ENCODE assay signal across 18 cellular contexts in the genomic region with DNA sequence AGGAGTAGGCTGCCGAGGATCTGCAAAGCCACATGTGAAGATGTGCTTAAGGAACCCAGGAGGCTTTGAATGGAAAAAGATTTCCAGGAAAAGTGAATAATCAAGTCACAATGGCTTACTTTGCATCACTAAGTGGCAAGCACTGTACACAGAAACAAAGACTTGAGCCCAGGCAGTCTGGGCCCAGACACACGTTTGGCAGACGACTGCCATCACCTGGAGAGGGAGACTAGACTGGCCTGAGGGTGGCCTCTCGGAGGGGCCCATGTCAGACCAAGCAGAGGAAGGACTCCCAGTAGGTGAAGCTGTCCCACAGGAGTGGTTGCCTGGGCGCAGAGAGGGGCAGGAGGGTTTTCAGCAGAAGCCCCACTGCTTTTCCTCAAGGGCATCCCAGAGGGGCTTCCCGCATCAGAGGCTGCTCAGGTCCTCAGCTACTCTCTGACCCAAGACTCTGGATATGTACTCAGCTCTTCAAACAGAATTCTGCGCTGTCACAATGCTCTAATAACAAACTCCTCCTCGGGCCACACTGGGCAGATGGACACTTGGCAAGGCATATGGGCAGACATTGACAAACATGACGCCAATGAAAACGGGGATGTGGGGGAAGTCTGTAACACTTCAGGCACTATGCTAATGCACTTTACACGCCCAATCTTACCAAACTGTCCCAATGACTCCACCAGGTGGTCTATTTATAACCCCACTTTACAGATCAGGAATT. TPM values are rescaled to one million over a fixed set of nuclear protein-coding genes. Genes with fewer than 3 reads are reported as not detected.
DNase-seq lines count a peak whose midpoint lies in the region; ATAC-seq and TF ChIP-seq lines count a peak whose summit lies in the region.
"Had no signal": no experiment of that assay in that cellular context is flagged by ENCODE, and none has a peak within 500 bp of the region (broad histone marks: within the 10 kb centered on the region; RNA-seq: fewer than 3 reads in every experiment).

No MANE protein-coding gene starts in this region.

- no peak overlapping the region for H3K27ac Mint-ChIP-seq in endodermal cell
- H3K27ac Mint-ChIP-seq: CD4-positive, CD25-positive, alpha-beta regulatory T cell had no signal

- 88 to 97% methylated on average over 8 to 11 of the region's 11 CpGs for WGBS in endodermal cell (ENCODE audit: insufficient coverage in 1 of 2, insufficient read length in 1 of 2), 2 experiments

- H3K9ac ChIP-seq in BLaER1 treated with 17β-estradiol and CSF1 and Interleukin-3, amounts not matched to agents 10 nM and 100 nM: peak overlapping the region; percentile 45 to 97 (median 88); a peak in 19 of 22 replicates
- H3K9ac ChIP-seq in endodermal cell (ENCODE audit: extremely low read depth, low read length, poor library complexity, severe bottlenecking): no peak overlapping the region
- no peak overlapping the region for H3K9ac ChIP-seq in skeletal muscle tissue (ENCODE audit: low read depth in 1 of 3, low read length in 3 of 3)

- no peak overlapping the region for H3K4me3 ChIP-seq in BLaER1 treated with 17β-estradiol and CSF1 and Interleukin-3, amounts not matched to agents 10 nM and 100 nM
- H3K4me3 ChIP-seq in endodermal cell (ENCODE audit: low read length) (no peak overlapping the region), skeletal muscle tissue (ENCODE audit: low read length in 3 of 3) (no peak overlapping the region)
- H3K4me3 ChIP-seq: MG63 had no signal

- H3K4me2 ChIP-seq in BLaER1 treated with 17β-estradiol and CSF1 and Interleukin-3, amounts not matched to agents 10 nM and 100 nM: peak overlapping the region in 10 of 11 experiments; percentile 28 to 88 (median 74); a peak in 18 of 22 replicates

- in situ Hi-C loops in G401 (cut with HindIII; ENCODE audit: low sequenced_read_pairs): no loop called here

- H3K36me3 Mint-ChIP-seq in endodermal cell (ENCODE audit: low read depth): peaks cover 58% of the 10 kb centered on the region

- peak overlapping the region; percentile 37 to 100 (median 99); a peak in 21 of 22 replicates for H3K27ac ChIP-seq in BLaER1 treated with 17β-estradiol and CSF1 and Interleukin-3, amounts not matched to agents 10 nM and 100 nM
- H3K27ac ChIP-seq in endodermal cell (ENCODE audit: low read depth, low read length) (peak overlapping the region; percentile 44), skeletal muscle tissue (ENCODE audit: low read depth, low read length) (peak overlapping the region; percentile 1)

- ATAC-seq in GM19351 (IDR thresholded peaks at IDR 0.05; ENCODE audit: unreplicated experiment): no peak
- ATAC-seq in GM18502 (IDR thresholded peaks at IDR 0.05; ENCODE audit: poor library complexity, unreplicated experiment): no peak
- ATAC-seq: Panc1 had no signal

- H4K20me1 ChIP-seq in BLaER1 treated with 17β-estradiol and CSF1 and Interleukin-3, amounts not matched to agents 10 nM and 100 nM: no peaks in the 10 kb centered on the region

- H3K4me3 Mint-ChIP-seq in endodermal cell: no peak overlapping the region
- H3K4me3 Mint-ChIP-seq: CD4-positive, CD25-positive, alpha-beta regulatory T cell; H9 had no signal

- no peak for TF ChIP-seq CTCF in endodermal cell (conservative IDR thresholded peaks at IDR 0.05)

- H3K4me1 Mint-ChIP-seq in endodermal cell: peaks cover 14% of the 10 kb centered on the region

- H3K36me3 ChIP-seq in BLaER1 treated with 17β-estradiol and CSF1 and Interleukin-3, amounts not matched to agents 10 nM and 100 nM: peaks cover 47 to 96% (median 93%) of the 10 kb centered on the region in 11 experiments
- peaks cover 45% of the 10 kb centered on the region for H3K36me3 ChIP-seq in endodermal cell (ENCODE audit: control insufficient read depth, insufficient read depth, low read length)
- H3K36me3 ChIP-seq in skeletal muscle tissue (ENCODE audit: control insufficient read depth in 3 of 3, insufficient read depth in 3 of 3, low read length in 3 of 3): peaks cover 34 to 70% (median 51%) of the 10 kb centered on the region in 3 donors

- H3K27me3 Mint-ChIP-seq in endodermal cell (ENCODE audit: insufficient read depth): no peaks in the 10 kb centered on the region
- H3K27me3 Mint-ChIP-seq: CD4-positive, CD25-positive, alpha-beta regulatory T cell had no signal

- H3K9me3 ChIP-seq in BLaER1 treated with 17β-estradiol and CSF1 and Interleukin-3, amounts not matched to agents 10 nM and 100 nM (replicated peaks in 1 of 11): peaks cover 0 to 6% (median 0%) of the 10 kb centered on the region in 11 experiments; a peak in 1 of 22 replicates
- H3K9me3 ChIP-seq in endodermal cell (ENCODE audit: control insufficient read depth, low read length): no peaks in the 10 kb centered on the region
- H3K9me3 ChIP-seq in skeletal muscle tissue (ENCODE audit: control insufficient read depth in 3 of 3, low read length in 3 of 3): no peaks in the 10 kb centered on the region
- H3K9me3 ChIP-seq: MG63 had no signal

- no peaks in the 10 kb centered on the region for H3K27me3 ChIP-seq in BLaER1 treated with 17β-estradiol and CSF1 and Interleukin-3, amounts not matched to agents 10 nM and 100 nM
- H3K27me3 ChIP-seq in endodermal cell (ENCODE audit: control insufficient read depth, insufficient read depth, low read length, poor library complexity, severe bottlenecking) (no peaks in the 10 kb centered on the region), skeletal muscle tissue (ENCODE audit: control insufficient read depth in 3 of 3, insufficient read depth in 3 of 3, low read length in 3 of 3) (no peaks in the 10 kb centered on the region)
- H3K27me3 ChIP-seq: MG63 had no signal

- DNase-seq in G401 (ENCODE audit: low spot score) (peak; percentile 9), endodermal cell (no peak), SW480 (ENCODE audit: low spot score) (no peak)
- DNase-seq: ACHN; CD4-positive, CD25-positive, alpha-beta regulatory T cell; COR-L47; H9; Kasumi-1; MG63; NCI-H1048; NCI-H1436 treated with DMSO at 0.1 percent for 48 hours; NCI-H2029; NCI-H526 had no signal

- H3K4me1 ChIP-seq in BLaER1 treated with 17β-estradiol and CSF1 and Interleukin-3, amounts not matched to agents 10 nM and 100 nM: peaks cover 42 to 100% (median 90%) of the 10 kb centered on the region in 10 experiments
- H3K4me1 ChIP-seq in endodermal cell (ENCODE audit: control insufficient read depth, insufficient read depth, low read length) (no peaks in the 10 kb centered on the region), skeletal muscle tissue (ENCODE audit: control insufficient read depth in 3 of 3, insufficient read depth in 3 of 3, low read length in 3 of 3) (peaks cover 11 to 32% (median 19%) of the 10 kb centered on the region in 3 donors)

- H3K9me3 Mint-ChIP-seq in endodermal cell: no peaks in the 10 kb centered on the region
- H3K9me3 Mint-ChIP-seq: H9 had no signal

RNA-seq across cellular contexts. Expression of a gene that starts 27.9 kb away (rescaled TPM):
- 29.7 and 41.2 TPM in 2 replicates for total RNA-seq in G401 (2014; rRNA removed; shearing (Covaris generic))
- total RNA-seq in endodermal cell (10 to 100 TPM; 31.0 to 35.2 TPM), skeletal muscle tissue (8.9 TPM)
- 12.1 TPM for polyA plus RNA-seq in endodermal cell (2013, experiment 1 of 2)
- 8.5 TPM for polyA plus RNA-seq in endodermal cell (2013, experiment 2 of 2)

RNA-seq across cellular contexts. Expression of a gene that starts 38.7 kb away (rescaled TPM):
- total RNA-seq in G401 (2014; rRNA removed; shearing (Covaris generic)): 35.1 and 41.4 TPM in 2 replicates
- total RNA-seq in endodermal cell (10 to 100 TPM; 33.0 to 34.7 TPM), skeletal muscle tissue (15.1 TPM)
- 21.2 TPM for polyA plus RNA-seq in endodermal cell (2013, experiment 1 of 2)
- polyA plus RNA-seq in endodermal cell (2013, experiment 2 of 2): 17.7 TPM

RNA-seq across cellular contexts. Expression of a gene that starts 43.4 kb away (rescaled TPM):
- 12.1 and 13.2 TPM in 2 replicates for total RNA-seq in G401 (2014; rRNA removed; shearing (Covaris generic))
- total RNA-seq in endodermal cell (1 to 10 TPM; 6.5 to 7.3 TPM), skeletal muscle tissue (2.1 TPM)
- polyA plus RNA-seq in endodermal cell (2013, experiment 1 of 2): 3.2 TPM
- 2.2 TPM for polyA plus RNA-seq in endodermal cell (2013, experiment 2 of 2)

Comparison
In these comparisons a context has a peak if more than half of its experiments do, and no peak if none do; other contexts are left out.
1. H3K27ac ChIP-seq: peak in every context shown above with its lines; median percentile 99 in BLaER1 treated with 17β-estradiol and CSF1 and Interleukin-3, amounts not matched to agents 10 nM and 100 nM; 44 in endodermal cell; 1 in skeletal muscle tissue.
2. H3K9ac ChIP-seq: peak in BLaER1 treated with 17β-estradiol and CSF1 and Interleukin-3, amounts not matched to agents 10 nM and 100 nM (11 of 11); none in endodermal cell (single experiment) and skeletal muscle tissue (0 of 3).